Comparison of ENCODE assay signal across 8 cellular contexts in genomic region chr1:19665044-19665455, GRCh38. TPM values are rescaled to one million over a fixed set of nuclear protein-coding genes. Genes with fewer than 3 reads are reported as not detected.
DNase-seq lines count a peak whose midpoint lies in the region; ATAC-seq and TF ChIP-seq lines count a peak whose summit lies in the region.

No MANE protein-coding gene starts in this region.

- H3K4me3 ChIP-seq in RWPE2 (ENCODE audit: severe bottlenecking) = peak overlapping the region; percentile 30
- peak overlapping the region in 6 of 8 donors; percentile 16 to 65 (median 27) for H3K4me3 ChIP-seq in spleen

- H3K9me3 ChIP-seq in RWPE2 (ENCODE audit: severe bottlenecking) = no peaks in the 10 kb centered on the region
- no peaks in the 10 kb centered on the region for H3K9me3 ChIP-seq in spleen

- H3K36me3 ChIP-seq in RWPE2 (ENCODE audit: low read depth) = no peaks in the 10 kb centered on the region
- no peaks in the 10 kb centered on the region for H3K36me3 ChIP-seq in spleen

- peaks cover 12% of the 10 kb centered on the region for H3K4me1 Mint-ChIP-seq in activated CD8-positive, alpha-beta T cell treated with anti-CD3 and anti-CD28 coated beads for 36 hours (ENCODE audit: low read depth)
- peaks cover 9% of the 10 kb centered on the region for H3K4me1 Mint-ChIP-seq in activated CD8-positive, alpha-beta T cell treated with anti-CD3 and anti-CD28 coated beads, Interleukin-2, amount 10 ng/mL, durations not matched to agents 7 days and 5 days (ENCODE audit: low read depth)
- no peaks in the 10 kb centered on the region for H3K4me1 Mint-ChIP-seq in glutamatergic neuron (ENCODE audit: low read depth, unreplicated experiment)

- no peak for TF ChIP-seq POLR2A in spleen (IDR thresholded peaks at IDR 0.05)

- H3K27ac ChIP-seq in RWPE2 (ENCODE audit: poor library complexity, severe bottlenecking) (no peak overlapping the region), spleen (no peak overlapping the region)

- peaks cover 28% of the 10 kb centered on the region for H3K27me3 Mint-ChIP-seq in activated CD8-positive, alpha-beta T cell treated with anti-CD3 and anti-CD28 coated beads for 36 hours
- peaks cover 41% of the 10 kb centered on the region for H3K27me3 Mint-ChIP-seq in activated CD8-positive, alpha-beta T cell treated with anti-CD3 and anti-CD28 coated beads, Interleukin-2, amount 10 ng/mL, durations not matched to agents 7 days and 5 days (ENCODE audit: low read depth)
- H3K27me3 Mint-ChIP-seq in glutamatergic neuron (ENCODE audit: unreplicated experiment) = peaks cover 29% of the 10 kb centered on the region

- H3K27ac Mint-ChIP-seq in activated CD8-positive, alpha-beta T cell treated with anti-CD3 and anti-CD28 coated beads for 36 hours = no peak overlapping the region
- H3K27ac Mint-ChIP-seq in activated CD8-positive, alpha-beta T cell treated with anti-CD3 and anti-CD28 coated beads, Interleukin-2, amount 10 ng/mL, durations not matched to agents 7 days and 5 days = no peak overlapping the region
- H3K27ac Mint-ChIP-seq in glutamatergic neuron (ENCODE audit: unreplicated experiment) = no peak overlapping the region

- intact Hi-C loops in activated CD8-positive, alpha-beta T cell treated with anti-CD3 and anti-CD28 coated beads for 36 hours (cut with micrococcal nuclease) = no loop called here
- intact Hi-C loops in spleen (cut with DNase I; ENCODE audit: low total_unique reads) = no loop called here

- WGBS in spleen, 5 donors = 2 to 4% (median 2%) methylated on average over 8 to 44 of the region's 44 CpGs

- H3K4me1 ChIP-seq in RWPE2 (ENCODE audit: insufficient read depth, poor library complexity, severe bottlenecking) (no peaks in the 10 kb centered on the region), spleen (peaks cover 0 to 31% (median 16%) of the 10 kb centered on the region in 6 donors)

- TF ChIP-seq CTCF in activated CD8-positive, alpha-beta T cell treated with anti-CD3 and anti-CD28 coated beads for 36 hours (IDR thresholded peaks at IDR 0.05) = no peak
- no peak for TF ChIP-seq CTCF in RWPE2 (IDR thresholded peaks at IDR 0.05; ENCODE audit: poor library complexity, severe bottlenecking)
- TF ChIP-seq CTCF in glutamatergic neuron (IDR thresholded peaks at IDR 0.05; ENCODE audit: partially characterized antibody, unreplicated experiment) = no peak
- TF ChIP-seq CTCF in spleen (IDR thresholded peaks at IDR 0.05 in 8 of 11, conservative IDR thresholded peaks at IDR 0.05 in 3 of 11) = no peak

- POLR2A ChIA-PET in activated CD8-positive, alpha-beta T cell treated with anti-CD3 and anti-CD28 coated beads for 36 hours (lab: Charles Lee) = no interaction called here
- POLR2A ChIA-PET in activated CD8-positive, alpha-beta T cell treated with anti-CD3 and anti-CD28 coated beads, Interleukin-2, amount 10 ng/mL, durations not matched to agents 7 days and 5 days (lab: Charles Lee) = no interaction called here

- no peaks in the 10 kb centered on the region for H3K9me3 Mint-ChIP-seq in activated CD8-positive, alpha-beta T cell treated with anti-CD3 and anti-CD28 coated beads for 36 hours
- no peaks in the 10 kb centered on the region for H3K9me3 Mint-ChIP-seq in activated CD8-positive, alpha-beta T cell treated with anti-CD3 and anti-CD28 coated beads, Interleukin-2, amount 10 ng/mL, durations not matched to agents 7 days and 5 days (ENCODE audit: insufficient read depth)
- H3K9me3 Mint-ChIP-seq in glutamatergic neuron (ENCODE audit: unreplicated experiment) = peaks cover 6% of the 10 kb centered on the region

- no peaks in the 10 kb centered on the region for H3K36me3 Mint-ChIP-seq in activated CD8-positive, alpha-beta T cell treated with anti-CD3 and anti-CD28 coated beads for 36 hours (ENCODE audit: low read depth)
- peaks cover 2% of the 10 kb centered on the region for H3K36me3 Mint-ChIP-seq in activated CD8-positive, alpha-beta T cell treated with anti-CD3 and anti-CD28 coated beads, Interleukin-2, amount 10 ng/mL, durations not matched to agents 7 days and 5 days (ENCODE audit: low read depth)
- peaks cover 7% of the 10 kb centered on the region for H3K36me3 Mint-ChIP-seq in glutamatergic neuron (ENCODE audit: unreplicated experiment)

- ATAC-seq in activated CD8-positive, alpha-beta T cell treated with anti-CD3 and anti-CD28 coated beads for 36 hours = no peak
- no peak for ATAC-seq in activated CD8-positive, alpha-beta T cell treated with anti-CD3 and anti-CD28 coated beads, Interleukin-2, amount 10 ng/mL, durations not matched to agents 7 days and 5 days
- no peak for ATAC-seq in RWPE2 (ENCODE audit: low read depth)
- ATAC-seq in HG03108 (IDR thresholded peaks at IDR 0.05; ENCODE audit: unreplicated experiment) = no peak
- no peak for ATAC-seq in esophagus mucosa

- CTCF ChIA-PET in activated CD8-positive, alpha-beta T cell treated with anti-CD3 and anti-CD28 coated beads for 36 hours (lab: Charles Lee) = interaction anchor here (2.0 kb wide), 1 partner anchor 39 kb away, joined by 5 read pairs; no protein-coding TSS in a partner anchor
- CTCF ChIA-PET in activated CD8-positive, alpha-beta T cell treated with anti-CD3 and anti-CD28 coated beads, Interleukin-2, amount 10 ng/mL, durations not matched to agents 7 days and 5 days (lab: Charles Lee) = no interaction called here

- H3K27me3 ChIP-seq in RWPE2 (ENCODE audit: insufficient read depth, poor library complexity, severe bottlenecking) (peaks cover 28% of the 10 kb centered on the region), spleen (replicated peaks in 1 of 7) (peaks cover 5 to 84% (median 30%) of the 10 kb centered on the region in 7 donors)

- peak overlapping the region; percentile 41 for H3K4me3 Mint-ChIP-seq in activated CD8-positive, alpha-beta T cell treated with anti-CD3 and anti-CD28 coated beads for 36 hours
- no peak overlapping the region for H3K4me3 Mint-ChIP-seq in activated CD8-positive, alpha-beta T cell treated with anti-CD3 and anti-CD28 coated beads, Interleukin-2, amount 10 ng/mL, durations not matched to agents 7 days and 5 days
- peak overlapping the region; percentile 34 for H3K4me3 Mint-ChIP-seq in glutamatergic neuron (ENCODE audit: unreplicated experiment)

- DNase-seq in activated CD8-positive, alpha-beta T cell treated with anti-CD3 and anti-CD28 coated beads for 36 hours = no peak
- no peak for DNase-seq in activated CD8-positive, alpha-beta T cell treated with anti-CD3 and anti-CD28 coated beads, Interleukin-2, amount 10 ng/mL, durations not matched to agents 7 days and 5 days
- DNase-seq in RWPE2 (ENCODE audit: low spot score) = no peak
- no peak for DNase-seq in glutamatergic neuron
- no peak for DNase-seq in spleen
- no peak for DNase-seq in activated CD4-positive, CD25-positive, alpha-beta regulatory T cell (lab: John Stamatoyannopoulos, UW)

RNA-seq across cellular contexts. Expression of gene HTR6, which starts 0.4 kb away (rescaled TPM):
- total RNA-seq in activated CD8-positive, alpha-beta T cell treated with anti-CD3 and anti-CD28 coated beads for 36 hours = not detected
- not detected for total RNA-seq in activated CD8-positive, alpha-beta T cell treated with anti-CD3 and anti-CD28 coated beads, Interleukin-2, amount 10 ng/mL, durations not matched to agents 7 days and 5 days
- total RNA-seq in glutamatergic neuron (ENCODE audit: unreplicated experiment) (not detected), spleen (under 1 TPM in 2 of 7 donors, not detected in 5; 0.13 to 0.47 TPM), esophagus mucosa (not detected)
- under 1 TPM in 1 of 3 donors, not detected in 2; 0.06 TPM for polyA plus RNA-seq in spleen

RNA-seq across cellular contexts. Expression of gene NBL1, which starts 20.9 kb away (rescaled TPM):
- 10 to 100 TPM; 27.0 to 27.6 TPM for total RNA-seq in activated CD8-positive, alpha-beta T cell treated with anti-CD3 and anti-CD28 coated beads for 36 hours
- 10 to 100 TPM; 40.1 TPM for total RNA-seq in activated CD8-positive, alpha-beta T cell treated with anti-CD3 and anti-CD28 coated beads, Interleukin-2, amount 10 ng/mL, durations not matched to agents 7 days and 5 days
- total RNA-seq in glutamatergic neuron (ENCODE audit: unreplicated experiment) (14.4 TPM), spleen (10 to 100 TPM in 6 of 7 donors, 1 to 10 TPM in 1; 9.9 to 50.1 (median 18.6) TPM), esophagus mucosa (93.5 TPM)
- polyA plus RNA-seq in spleen = 10 to 100 TPM; 16.4 to 26.8 (median 16.6) TPM
